27 cellular contexts compared by ENCODE assay signal in the genomic region with DNA sequence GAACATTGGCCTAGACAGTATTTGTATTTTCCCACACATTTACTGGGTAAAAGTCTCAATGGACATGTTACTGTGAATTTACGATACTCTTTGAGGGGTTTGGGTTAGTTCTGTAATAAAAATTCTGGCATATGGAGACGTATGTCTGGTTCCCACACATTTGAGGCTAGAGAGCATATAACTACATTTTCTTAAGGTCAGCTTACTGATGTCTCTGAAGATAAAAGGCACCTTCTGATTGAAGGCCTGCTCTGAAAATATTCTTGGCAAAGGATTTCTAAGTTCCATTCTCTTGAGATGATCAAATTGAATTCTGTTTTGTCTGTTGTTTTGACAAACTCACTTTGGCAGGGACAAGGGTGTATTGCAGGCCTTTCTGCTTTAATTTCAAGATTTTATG.
"Had no signal": no experiment of that assay in that cellular context is flagged by ENCODE, and none has a peak within 500 bp of the region (broad histone marks: within the 10 kb centered on the region; RNA-seq: fewer than 3 reads in every experiment).

No MANE protein-coding gene starts in this region.

- H3K9me3 ChIP-seq: adrenal gland, esophagus muscularis mucosa, neutrophil, ovary, right lobe of liver had no signal

- H3K9me3 Mint-ChIP-seq: T-helper 1 cell treated with Interleukin-12 subunit alpha and Interleukin-12 subunit beta and Interleukin-4 antibody, amounts not matched to agents 30 μg/mL and 1 μg/mL, for 36 hours had no signal

- H3K27ac ChIP-seq: adrenal gland, brain microvascular endothelial cell, esophagus muscularis mucosa, neutrophil, ovary, right lobe of liver, skin epidermis, stomach, WERI-Rb-1 had no signal

- H3K4me3 ChIP-seq: adrenal gland, esophagus muscularis mucosa, ovary, right lobe of liver, skin epidermis, stomach, tibial nerve had no signal

- ATAC-seq: activated CD4-positive, CD25-positive, alpha-beta regulatory T cell treated with anti-CD3 and anti-CD28 coated beads, Interleukin-2, amount 50 U/mL, for 24 hours; right lobe of liver; stimulated activated memory B cell treated with anti-CD40 and anti-IgM and Interleukin-4, amounts not matched to agents 10 μg/mL and 1 μg/mL and 100 μg/mL, for 72 hours had no signal

- H3K27me3 Mint-ChIP-seq: activated naive CD8-positive, alpha-beta T cell; progenitor cell of endocrine pancreas; stimulated activated memory B cell treated with anti-CD40 and anti-IgM and Interleukin-4, amounts not matched to agents 10 μg/mL and 1 μg/mL and 100 μg/mL, for 72 hours had no signal

- H3K4me3 Mint-ChIP-seq: activated naive CD8-positive, alpha-beta T cell; nephron progenitor cell; stimulated activated memory B cell treated with anti-CD40 and anti-IgM and Interleukin-4, amounts not matched to agents 10 μg/mL and 1 μg/mL and 100 μg/mL, for 72 hours; T-helper 1 cell treated with Interleukin-12 subunit alpha and Interleukin-12 subunit beta and Interleukin-4 antibody, amounts not matched to agents 30 μg/mL and 1 μg/mL, for 36 hours had no signal

- H3K27ac Mint-ChIP-seq: activated naive CD8-positive, alpha-beta T cell; nephron progenitor cell; progenitor cell of endocrine pancreas; stimulated activated memory B cell treated with anti-CD40 and anti-IgM and Interleukin-4, amounts not matched to agents 10 μg/mL and 1 μg/mL and 100 μg/mL, for 72 hours; T-helper 1 cell treated with Interleukin-12 subunit alpha and Interleukin-12 subunit beta and Interleukin-4 antibody, amounts not matched to agents 30 μg/mL and 1 μg/mL, for 36 hours had no signal

- H3K4me1 ChIP-seq: right lobe of liver had no signal

- H3K36me3 Mint-ChIP-seq: activated naive CD8-positive, alpha-beta T cell; stimulated activated memory B cell treated with anti-CD40 and anti-IgM and Interleukin-4, amounts not matched to agents 10 μg/mL and 1 μg/mL and 100 μg/mL, for 72 hours had no signal

- H3K36me3 ChIP-seq: adrenal gland, brain microvascular endothelial cell, esophagus muscularis mucosa, neutrophil, ovary, right lobe of liver, stomach, tibial nerve, WERI-Rb-1 had no signal

- FAIRE-seq: frontal cortex had no signal

- H3K27me3 ChIP-seq: adrenal gland, brain microvascular endothelial cell, esophagus muscularis mucosa, neutrophil, ovary, right lobe of liver, stomach, tibial nerve had no signal

- DNase-seq: activated CD4-positive, alpha-beta T cell treated with anti-CD3 and anti-CD28 coated beads for 48 hours; activated CD4-positive, alpha-beta T cell treated with anti-CD3 and anti-CD28 coated beads, Interleukin-2, amount 50 U/mL, for 48 hours; activated CD8-positive, alpha-beta memory T cell treated with anti-CD3 and anti-CD28 coated beads for 24 hours; activated effector memory CD4-positive, alpha-beta T cell treated with Interleukin-2 at 50 U/mL for 16 hours; activated naive CD4-positive, alpha-beta T cell treated with Interleukin-2 at 50 U/mL for 16 hours; brain microvascular endothelial cell; islet precursor cell; nephron progenitor cell; right lobe of liver; stimulated activated CD4-positive, alpha-beta T cell treated with anti-CD3 and anti-CD28 coated beads, Interleukin-4, amount 100 ng/mL, for 24 hours; stimulated activated CD8-positive, alpha-beta memory T cell treated with anti-CD3 and anti-CD28 coated beads, Interleukin-4, amount 100 ng/mL, for 48 hours; stomach; SW 1271; T1000; WERI-Rb-1 had no signal

- H3K4me1 Mint-ChIP-seq: stimulated activated memory B cell treated with anti-CD40 and anti-IgM and Interleukin-4, amounts not matched to agents 10 μg/mL and 1 μg/mL and 100 μg/mL, for 72 hours had no signal
